Comparison of ENCODE assay signal across 1 cellular context in genomic region chr18:48602759-48603390, GRCh38.
TF ChIP-seq lines count a peak whose summit lies in the region.

No MANE protein-coding gene starts in this region.

TF ChIP-seq in HEK293, 187 proteins besides CTCF, POLR2A, EP300 and RAD21 (continued from another document):
- TF ChIP-seq KLF17 (tag by site-specific recombination; IDR thresholded peaks at IDR 0.05) (no peak), TCF7L2 (IDR thresholded peaks at IDR 0.05; ENCODE audit: borderline replicate concordance, low read depth, low read length) (no peak), ZNF302 (tag by site-specific recombination; IDR thresholded peaks at IDR 0.05; ENCODE audit: low read depth) (no peak), ZNF155 (tag by site-specific recombination; IDR thresholded peaks at IDR 0.05) (no peak), ZNF221 (tag by site-specific recombination; IDR thresholded peaks at IDR 0.05; ENCODE audit: borderline replicate concordance) (no peak), ZNF48 (tag by site-specific recombination; IDR thresholded peaks at IDR 0.05) (no peak), ZNF692 (tag by site-specific recombination; IDR thresholded peaks at IDR 0.05) (no peak), KLF8 (tag by site-specific recombination; IDR thresholded peaks at IDR 0.05) (no peak), ZNF416 (tag by site-specific recombination; IDR thresholded peaks at IDR 0.05) (no peak; the same call in 1 of the 2 replicates), ELK4 (IDR thresholded peaks at IDR 0.05; ENCODE audit: borderline replicate concordance, low read depth, low read length) (no peak), GLI2 (tag by site-specific recombination; IDR thresholded peaks at IDR 0.05; ENCODE audit: borderline replicate concordance, low read depth) (no peak)
